26 cellular contexts compared by ENCODE assay signal in genomic region chr10:61776615-61777266, GRCh38.
A peak's percentile ranks its signal among the peaks of the same experiment; 100 is the strongest.
DNase-seq lines count a peak whose midpoint lies in the region; ATAC-seq, FAIRE-seq and TF ChIP-seq lines count a peak whose summit lies in the region.
"Had no signal": no experiment of that assay in that cellular context is flagged by ENCODE, and none has a peak within 500 bp of the region (broad histone marks: within the 10 kb centered on the region; RNA-seq: fewer than 3 reads in every experiment).

No MANE protein-coding gene starts in this region.

- H3K4me1 ChIP-seq in PC-9 (replicated peaks; ENCODE audit: insufficient read depth) (peaks cover 3% of the 10 kb centered on the region), mesenchymal stem cell (ENCODE audit: control insufficient read depth, insufficient read depth, low read depth, low read length) (no peaks in the 10 kb centered on the region), sigmoid colon (peaks cover 0 to 15% (median 12%) of the 10 kb centered on the region in 4 donors)
- H3K4me1 ChIP-seq: A549; BLaER1 treated with 17β-estradiol and CSF1 and Interleukin-3, amounts not matched to agents 10 nM and 100 nM had no signal

- no peaks in the 10 kb centered on the region for H3K9me2 ChIP-seq in PC-9 (ENCODE audit: insufficient read depth)

- no peaks in the 10 kb centered on the region for H3K79me2 ChIP-seq in PC-9 (ENCODE audit: low read depth)

- no peak overlapping the region for H3K14ac ChIP-seq in mesenchymal stem cell (ENCODE audit: low read length in 2 of 2)

- no peak overlapping the region for H2BK5ac ChIP-seq in mesenchymal stem cell (ENCODE audit: low read depth, low read length, poor library complexity, severe bottlenecking)

- H3K27me3 ChIP-seq in PC-9 (ENCODE audit: insufficient read depth, low read depth) = no peaks in the 10 kb centered on the region
- H3K27me3 ChIP-seq in mesenchymal stem cell (ENCODE audit: control insufficient read depth in 1 of 2, insufficient read depth in 1 of 2, low read length in 2 of 2) = no peaks in the 10 kb centered on the region
- H3K27me3 ChIP-seq in sigmoid colon = no peaks in the 10 kb centered on the region
- H3K27me3 ChIP-seq: BE2C; BLaER1 treated with 17β-estradiol and CSF1 and Interleukin-3, amounts not matched to agents 10 nM and 100 nM had no signal

- H3K23ac ChIP-seq in mesenchymal stem cell (ENCODE audit: low read length in 2 of 2) = no peak overlapping the region

- H3K4me3 ChIP-seq in PC-9 (no peak overlapping the region), mesenchymal stem cell (ENCODE audit: insufficient read depth in 1 of 2, low read depth in 1 of 2, low read length in 2 of 2) (no peak overlapping the region), sigmoid colon (no peak overlapping the region)
- H3K4me3 ChIP-seq: A549; BLaER1 treated with 17β-estradiol and CSF1 and Interleukin-3, amounts not matched to agents 10 nM and 100 nM; GM12878; GM23248 had no signal

- no peaks in the 10 kb centered on the region for H3F3A ChIP-seq in PC-9 (ENCODE audit: insufficient read depth, low read depth)

- 95% methylated on average over 6 of the region's 7 CpGs for WGBS in mesenchymal stem cell
- WGBS in sigmoid colon, 2 donors = 80 to 81% methylated on average over 7 of the region's 7 CpGs

- BruUV-seq in PC-9 (replicated peaks; lab: Mats Ljungman, UMichigan) = no TSS peak

- peak; percentile 15 for FAIRE-seq in H54 (lab: Jason Lieb, UNC)
- FAIRE-seq: D721Med, GM12878, H1 had no signal

- H3K27ac ChIP-seq in KOPT-K1 (ENCODE audit: low read depth, low read length, poor library complexity, severe bottlenecking) (peak overlapping the region; percentile 90), PC-9 (no peak overlapping the region), mesenchymal stem cell (ENCODE audit: low read length, poor library complexity, severe bottlenecking) (no peak overlapping the region), sigmoid colon (no peak overlapping the region)
- H3K27ac ChIP-seq: A549; BLaER1 treated with 17β-estradiol and CSF1 and Interleukin-3, amounts not matched to agents 10 nM and 100 nM; GM23248 had no signal

- H2BK12ac ChIP-seq in mesenchymal stem cell (ENCODE audit: low read length in 2 of 2) = no peak overlapping the region

- TF ChIP-seq EP300 in sigmoid colon (IDR thresholded peaks at IDR 0.05) = no peak

- no peak for ATAC-seq in GM19324 (IDR thresholded peaks at IDR 0.05; ENCODE audit: low FRiP score, unreplicated experiment)
- no peak for ATAC-seq in GM21528 (IDR thresholded peaks at IDR 0.05; ENCODE audit: low FRiP score, unreplicated experiment)
- ATAC-seq: A549, GM12878 had no signal

- no peak overlapping the region for H3K4ac ChIP-seq in mesenchymal stem cell (ENCODE audit: low read depth in 1 of 2, low read length in 2 of 2)

- no peak for DNase-seq in H54 (ENCODE audit: insufficient read length, low spot score)
- DNase-seq in PC-9 = no peak
- DNase-seq in mesenchymal stem cell = no peak
- DNase-seq in NCI-H526 (lab: John Stamatoyannopoulos, UW) = no peak
- DNase-seq in sigmoid colon = no peak
- DNase-seq: 8988T; ACHN; AML-193; BE2C; CD4-positive, alpha-beta T cell; CD8-positive, alpha-beta memory T cell; DMS 273 treated with DMSO at 0.1 percent for 48 hours; DMS79; EL; GDM1; GM23248; H9; HFFc6 had no signal

- peaks cover 8% of the 10 kb centered on the region for H3K9me3 ChIP-seq in KOPT-K1 (ENCODE audit: insufficient read depth, low read length, poor library complexity, severe bottlenecking)
- H3K9me3 ChIP-seq in PC-9 (ENCODE audit: insufficient read depth, low read depth) = no peaks in the 10 kb centered on the region
- no peaks in the 10 kb centered on the region for H3K9me3 ChIP-seq in mesenchymal stem cell (ENCODE audit: control insufficient read depth, low read length)
- no peaks in the 10 kb centered on the region for H3K9me3 ChIP-seq in sigmoid colon
- H3K9me3 ChIP-seq: A549; BE2C; BLaER1 treated with 17β-estradiol and CSF1 and Interleukin-3, amounts not matched to agents 10 nM and 100 nM had no signal

- TF ChIP-seq CTCF in PC-9 (conservative IDR thresholded peaks at IDR 0.05) = no peak
- no peak for TF ChIP-seq CTCF in sigmoid colon (IDR thresholded peaks at IDR 0.05)

- CTCF ChIA-PET in PC-9 (lab: Charles Lee) = no interaction called here

- H2AFZ ChIP-seq in PC-9 (peak overlapping the region; percentile 53; the same call in 1 of the 2 replicates), mesenchymal stem cell (ENCODE audit: low read depth, low read length) (no peak overlapping the region)
- H2AFZ ChIP-seq: GM23248 had no signal

- H4K8ac ChIP-seq in mesenchymal stem cell (ENCODE audit: low read length) = no peak overlapping the region

- H2AK5ac ChIP-seq in mesenchymal stem cell (ENCODE audit: low read length, severe bottlenecking) = no peak overlapping the region

- no peak overlapping the region for H3K4me2 ChIP-seq in PC-9
- H3K4me2 ChIP-seq in mesenchymal stem cell (ENCODE audit: low read length, poor library complexity, severe bottlenecking) = no peak overlapping the region
- H3K4me2 ChIP-seq: A549; BLaER1 treated with 17β-estradiol and CSF1 and Interleukin-3, amounts not matched to agents 10 nM and 100 nM had no signal

- no peak overlapping the region for H4K91ac ChIP-seq in mesenchymal stem cell (ENCODE audit: low read length)

- POLR2A ChIA-PET in PC-9 (lab: Charles Lee; ENCODE audit: unreplicated experiment) = no interaction called here

- H3K36me3 ChIP-seq in KOPT-K1 (ENCODE audit: insufficient read depth, low read length) (no peaks in the 10 kb centered on the region), PC-9 (ENCODE audit: low read depth) (no peaks in the 10 kb centered on the region), mesenchymal stem cell (ENCODE audit: control insufficient read depth in 1 of 2, insufficient read depth in 2 of 2, low read depth in 1 of 2, low read length in 2 of 2) (no peaks in the 10 kb centered on the region), sigmoid colon (no peaks in the 10 kb centered on the region)
- H3K36me3 ChIP-seq: BE2C; BLaER1 treated with 17β-estradiol and CSF1 and Interleukin-3, amounts not matched to agents 10 nM and 100 nM had no signal

- no peaks in the 10 kb centered on the region for H3K79me1 ChIP-seq in mesenchymal stem cell (replicated peaks; ENCODE audit: low read length, poor library complexity, severe bottlenecking)

- H2BK15ac ChIP-seq in mesenchymal stem cell (ENCODE audit: low read depth, poor library complexity, severe bottlenecking) = no peak overlapping the region

- no peak overlapping the region for H3K18ac ChIP-seq in mesenchymal stem cell (ENCODE audit: low read depth in 1 of 2, low read length in 2 of 2)

- peak overlapping the region; percentile 19 for H2BK120ac ChIP-seq in mesenchymal stem cell (ENCODE audit: low read depth, low read length)

- no peaks in the 10 kb centered on the region for H4K20me1 ChIP-seq in PC-9 (ENCODE audit: insufficient read depth)
- H4K20me1 ChIP-seq: BLaER1 treated with 17β-estradiol and CSF1 and Interleukin-3, amounts not matched to agents 10 nM and 100 nM had no signal

- TF ChIP-seq POLR2A in H54 (IDR thresholded peaks at IDR 0.05; ENCODE audit: low read depth, low read length) = no peak
- no peak for TF ChIP-seq POLR2A in sigmoid colon (IDR thresholded peaks at IDR 0.05)

- no peak overlapping the region for H3K9ac ChIP-seq in mesenchymal stem cell (ENCODE audit: low read length)
- H3K9ac ChIP-seq: BLaER1 treated with 17β-estradiol and CSF1 and Interleukin-3, amounts not matched to agents 10 nM and 100 nM; GM23248 had no signal

- intact Hi-C loops in PC-9 (cut with micrococcal nuclease; ENCODE audit: unreplicated experiment) = no loop called here
- intact Hi-C loops in sigmoid colon (cut with DNase I) = no loop called here
